ENCODE assay signal across 10 cellular contexts in genomic region chr10:127715782-127716378, GRCh38. TPM values are rescaled to one million over a fixed set of nuclear protein-coding genes. Genes with fewer than 3 reads are reported as not detected.
DNase-seq lines count a peak whose midpoint lies in the region; ATAC-seq and TF ChIP-seq lines count a peak whose summit lies in the region.
"Had no signal": no experiment of that assay in that cellular context is flagged by ENCODE, and none has a peak within 500 bp of the region (broad histone marks: within the 10 kb centered on the region; RNA-seq: fewer than 3 reads in every experiment).

No MANE protein-coding gene starts in this region.

- H3K9me3 ChIP-seq in fibroblast of lung (ENCODE audit: control insufficient read depth, insufficient read depth, low read depth, low read length) (no peaks in the 10 kb centered on the region), spleen (peaks cover 0 to 6% (median 0%) of the 10 kb centered on the region in 8 donors)
- H3K9me3 ChIP-seq: BLaER1 had no signal

- no peak overlapping the region for H2AFZ ChIP-seq in fibroblast of lung (ENCODE audit: low read length)

- H3K4me1 ChIP-seq in fibroblast of lung (ENCODE audit: control insufficient read depth, extremely low read depth, insufficient read depth, low read length) (no peaks in the 10 kb centered on the region), spleen (no peaks in the 10 kb centered on the region)

- no peaks in the 10 kb centered on the region for H3K4me1 Mint-ChIP-seq in activated T-cell treated with anti-CD3 and anti-CD28 coated beads, Interleukin-2, amount 50 U/mL, for 4 hours (ENCODE audit: low read depth)

- H3K4me3 Mint-ChIP-seq in activated T-cell treated with anti-CD3 and anti-CD28 coated beads, Interleukin-2, amount 50 U/mL, for 4 hours, result no peak overlapping the region

- H3K27me3 ChIP-seq in fibroblast of lung (ENCODE audit: control insufficient read depth, insufficient read depth, low read length), result no peaks in the 10 kb centered on the region
- peaks cover 0 to 10% (median 0%) of the 10 kb centered on the region in 7 donors for H3K27me3 ChIP-seq in spleen (replicated peaks in 1 of 7)
- H3K27me3 ChIP-seq: BLaER1 had no signal

- TF ChIP-seq CTCF in fibroblast of lung (conservative IDR thresholded peaks at IDR 0.05 in 1 of 2, IDR thresholded peaks at IDR 0.05 in 1 of 2; ENCODE audit: low read depth in 1 of 2, low read length in 2 of 2) (no peak), spleen (IDR thresholded peaks at IDR 0.05 in 8 of 11, conservative IDR thresholded peaks at IDR 0.05 in 3 of 11) (peak in 9 of 11 experiments; percentile 17 to 54 (median 43))

- 53 to 79% (median 59%) methylated on average over 3 of the region's 3 CpGs for WGBS in spleen, 5 donors

- no peak for ATAC-seq in HG03025 (IDR thresholded peaks at IDR 0.05; ENCODE audit: low FRiP score, unreplicated experiment)
- no peak for ATAC-seq in activated T-cell treated with anti-CD3 and anti-CD28 coated beads, Interleukin-2, amount 50 U/mL, for 4 hours

- no peaks in the 10 kb centered on the region for H3K36me3 ChIP-seq in fibroblast of lung (ENCODE audit: control insufficient read depth, insufficient read depth, low read length)
- no peaks in the 10 kb centered on the region for H3K36me3 ChIP-seq in spleen
- H3K36me3 ChIP-seq: BLaER1 had no signal

- no peaks in the 10 kb centered on the region for H3K36me3 Mint-ChIP-seq in activated T-cell treated with anti-CD3 and anti-CD28 coated beads, Interleukin-2, amount 50 U/mL, for 4 hours (ENCODE audit: insufficient read depth)

- DNase-seq in NCI-H2196 (lab: John Stamatoyannopoulos, UW; ENCODE audit: unreplicated experiment), result peak; percentile 7
- no peak for DNase-seq in NCI-H2196 treated with DMSO at 0.1 percent for 48 hours (lab: John Stamatoyannopoulos, UW; ENCODE audit: unreplicated experiment)
- DNase-seq in NCI-H748 treated with DMSO at 0.1 percent for 48 hours (lab: John Stamatoyannopoulos, UW), result peak; percentile 23
- DNase-seq in fibroblast of lung (ENCODE audit: low read depth in 2 of 2), result peak; percentile 15
- DNase-seq in spleen, result no peak
- DNase-seq in A172 (ENCODE audit: low spot score), result no peak
- DNase-seq in activated T-cell treated with anti-CD3 and anti-CD28 coated beads, Interleukin-2, amount 50 U/mL, for 4 hours, result no peak
- DNase-seq: stimulated activated CD8-positive, alpha-beta memory T cell treated with anti-CD3 and anti-CD28 coated beads, Interleukin-4, amount 100 ng/mL, for 48 hours had no signal

- intact Hi-C loops in spleen (cut with DNase I; ENCODE audit: low total_unique reads), result loop anchor here (5.0 kb wide), 1 partner anchor 136 kb away; no protein-coding TSS in a partner anchor

- TF ChIP-seq POLR2A in spleen (IDR thresholded peaks at IDR 0.05), result no peak

- peaks cover 3% of the 10 kb centered on the region for H3K9me3 Mint-ChIP-seq in activated T-cell treated with anti-CD3 and anti-CD28 coated beads, Interleukin-2, amount 50 U/mL, for 4 hours

- peaks cover 4% of the 10 kb centered on the region for H3K27me3 Mint-ChIP-seq in activated T-cell treated with anti-CD3 and anti-CD28 coated beads, Interleukin-2, amount 50 U/mL, for 4 hours (ENCODE audit: low read depth)

- no peak overlapping the region for H3K4me2 ChIP-seq in fibroblast of lung (ENCODE audit: extremely low read depth, insufficient read depth, low read length)
- H3K4me2 ChIP-seq: BLaER1 had no signal

- no peak overlapping the region for H3K4me3 ChIP-seq in fibroblast of lung (replicated peaks in 1 of 4; ENCODE audit: control extremely low read depth in 1 of 4, insufficient read depth in 1 of 4, low read depth in 3 of 4, low read length in 4 of 4)
- H3K4me3 ChIP-seq in spleen, result no peak overlapping the region
- H3K4me3 ChIP-seq: BLaER1 had no signal

- no peak overlapping the region for H3K9ac ChIP-seq in fibroblast of lung (ENCODE audit: insufficient read depth, low read length)
- H3K9ac ChIP-seq: BLaER1 had no signal

- H3K27ac ChIP-seq in fibroblast of lung (ENCODE audit: insufficient read depth, low read length), result no peak overlapping the region
- no peak overlapping the region for H3K27ac ChIP-seq in spleen
- H3K27ac ChIP-seq: BLaER1 had no signal

- H3K79me2 ChIP-seq in fibroblast of lung (ENCODE audit: control insufficient read depth, insufficient read depth, low read length), result no peaks in the 10 kb centered on the region

- H4K20me1 ChIP-seq in fibroblast of lung (ENCODE audit: control insufficient read depth, extremely low read depth, insufficient read depth, low read length), result no peaks in the 10 kb centered on the region
- H4K20me1 ChIP-seq: BLaER1 had no signal

RNA-seq across cellular contexts. Expression of gene FOXI2, which starts 21.1 kb away (rescaled TPM):
- total RNA-seq in fibroblast of lung (not detected in 2 replicates), spleen (1 to 10 TPM in 3 of 7 donors, under 1 TPM in 3, not detected in 1; 0.20 to 1.7 (median 0.91) TPM)
- polyA plus RNA-seq in fibroblast of lung (not detected in 2 replicates), spleen (under 1 TPM; 0.05 to 0.29 (median 0.11) TPM)
- polyA plus RNA-seq in fibroblast of lung (2012), result not detected in 2 replicates
- polyA minus RNA-seq in fibroblast of lung (ENCODE audit: low replicate concordance), result not detected in 2 replicates
- not detected in 2 replicates for total RNA-seq in A172 (2014; rRNA removed; shearing (Covaris generic))
- not detected for total RNA-seq in activated T-cell treated with anti-CD3 and anti-CD28 coated beads, Interleukin-2, amount 50 U/mL, for 4 hours

Comparison
In these comparisons a context has a peak if more than half of its experiments do, and no peak if none do; other contexts are left out.
1. DNase-seq: peak in NCI-H2196 (single experiment), NCI-H748 treated with DMSO at 0.1 percent for 48 hours (single experiment) and fibroblast of lung (2 of 2); none in NCI-H2196 treated with DMSO at 0.1 percent for 48 hours (single experiment), spleen (single experiment), A172 (single experiment) and activated T-cell treated with anti-CD3 and anti-CD28 coated beads, Interleukin-2, amount 50 U/mL, for 4 hours (single experiment).
2. CTCF ChIP-seq: peak in spleen (9 of 11); none in fibroblast of lung (0 of 2).